Comparison of ENCODE assay signal across 19 cellular contexts in the genomic region with DNA sequence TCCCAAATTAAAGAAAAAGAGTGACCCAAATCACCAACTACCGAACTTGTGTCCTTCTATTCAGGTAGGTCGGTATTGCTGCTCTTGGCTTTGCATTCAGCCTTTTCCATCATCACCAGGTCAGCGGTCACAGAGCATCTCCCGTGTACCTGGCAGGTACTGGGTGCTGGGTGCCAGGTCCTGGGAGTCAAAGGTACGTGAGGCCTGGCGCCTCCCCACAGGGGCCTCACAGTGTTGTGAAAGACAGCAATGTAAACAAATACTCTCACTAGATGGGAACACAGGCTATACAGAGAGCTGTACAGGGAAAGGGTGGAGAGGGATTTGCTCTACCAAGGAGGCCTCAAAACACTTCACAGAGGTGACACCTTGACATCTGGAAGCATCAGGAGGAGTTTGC.
A peak's percentile ranks its signal among the peaks of the same experiment; 100 is the strongest.
DNase-seq lines count a peak whose midpoint lies in the region; ATAC-seq and TF ChIP-seq lines count a peak whose summit lies in the region.
"Had no signal": no experiment of that assay in that cellular context is flagged by ENCODE, and none has a peak within 500 bp of the region (broad histone marks: within the 10 kb centered on the region; RNA-seq: fewer than 3 reads in every experiment).

No MANE protein-coding gene starts in this region.

- H3K4me2 ChIP-seq in neural progenitor cell = no peak overlapping the region
- H3K4me2 ChIP-seq in OCI-LY7 (ENCODE audit: low read length) = no peak overlapping the region
- H3K4me2 ChIP-seq: BLaER1 treated with 17β-estradiol and CSF1 and Interleukin-3, amounts not matched to agents 10 nM and 100 nM; GM23338 had no signal

- no peaks in the 10 kb centered on the region for H3K9me3 ChIP-seq in liver (ENCODE audit: control insufficient read depth in 4 of 4, low read length in 3 of 4)
- no peaks in the 10 kb centered on the region for H3K9me3 ChIP-seq in neural progenitor cell (ENCODE audit: low read depth)
- no peaks in the 10 kb centered on the region for H3K9me3 ChIP-seq in OCI-LY7 (ENCODE audit: low read length)
- H3K9me3 ChIP-seq: BLaER1 treated with 17β-estradiol and CSF1 and Interleukin-3, amounts not matched to agents 10 nM and 100 nM had no signal

- H3K4me1 Mint-ChIP-seq in activated CD8-positive, alpha-beta T cell treated with anti-CD3 and anti-CD28 coated beads, Interleukin-2, amount 10 ng/mL, durations not matched to agents 7 days and 5 days (ENCODE audit: low read depth) = no peaks in the 10 kb centered on the region
- no peaks in the 10 kb centered on the region for H3K4me1 Mint-ChIP-seq in activated CD8-positive, alpha-beta T cell treated with anti-CD3 and anti-CD28 coated beads for 36 hours (ENCODE audit: low read depth)
- H3K4me1 Mint-ChIP-seq in neural progenitor cell = peaks cover 26% of the 10 kb centered on the region
- H3K4me1 Mint-ChIP-seq: CD4-positive, CD25-positive, alpha-beta regulatory T cell; CD8-positive, alpha-beta memory T cell had no signal

- H3K27ac ChIP-seq in liver (ENCODE audit: low read depth in 1 of 2, low read length in 2 of 2) = no peak overlapping the region
- no peak overlapping the region for H3K27ac ChIP-seq in neural progenitor cell
- H3K27ac ChIP-seq in OCI-LY7 (ENCODE audit: low read depth, low read length, poor library complexity, severe bottlenecking) = no peak overlapping the region
- H3K27ac ChIP-seq: BLaER1 treated with 17β-estradiol and CSF1 and Interleukin-3, amounts not matched to agents 10 nM and 100 nM had no signal

- peaks cover 4% of the 10 kb centered on the region for H3F3A ChIP-seq in neural progenitor cell (ENCODE audit: low read depth)

- peak; percentile 17 for DNase-seq in activated CD8-positive, alpha-beta T cell treated with anti-CD3 and anti-CD28 coated beads, Interleukin-2, amount 10 ng/mL, durations not matched to agents 7 days and 5 days
- no peak for DNase-seq in activated CD8-positive, alpha-beta T cell treated with anti-CD3 and anti-CD28 coated beads for 36 hours
- DNase-seq in neural progenitor cell (ENCODE audit: low spot score) (no peak), OCI-M1 (lab: John Stamatoyannopoulos, UW) (no peak), KBM-7 (no peak), OCI-LY7 (ENCODE audit: low spot score) (no peak)
- DNase-seq: CD4-positive, CD25-positive, alpha-beta regulatory T cell; CD8-positive, alpha-beta memory T cell; COR-L47; DMS 273 treated with DMSO at 0.1 percent for 48 hours; DMS79; GDM1; H7; HFFc6 had no signal

- 32% methylated on average over 6 of the region's 6 CpGs for WGBS in liver

- no peaks in the 10 kb centered on the region for H3K9me2 ChIP-seq in OCI-LY7 (ENCODE audit: insufficient read depth, low read length)

- TF ChIP-seq CTCF in activated CD8-positive, alpha-beta T cell treated with anti-CD3 and anti-CD28 coated beads for 36 hours (IDR thresholded peaks at IDR 0.05) = no peak
- TF ChIP-seq CTCF in liver (IDR thresholded peaks at IDR 0.05; ENCODE audit: low read depth, low read length, missing input control) (no peak), neural progenitor cell (IDR thresholded peaks at IDR 0.05) (no peak), OCI-LY7 (conservative IDR thresholded peaks at IDR 0.05; ENCODE audit: low read length) (no peak)

- CTCF ChIA-PET in activated CD8-positive, alpha-beta T cell treated with anti-CD3 and anti-CD28 coated beads, Interleukin-2, amount 10 ng/mL, durations not matched to agents 7 days and 5 days (lab: Charles Lee) = no interaction called here
- CTCF ChIA-PET in activated CD8-positive, alpha-beta T cell treated with anti-CD3 and anti-CD28 coated beads for 36 hours (lab: Charles Lee) = no interaction called here
- CTCF ChIA-PET in OCI-LY7 (lab: Charles Lee; ENCODE audit: unreplicated experiment) = no interaction called here

- in situ Hi-C loops in KBM-7 (cut with MboI; ENCODE audit: low pct_unique_long_range_greater_than_20kb, low sequenced_read_pairs) = loop anchor here (25.0 kb wide), 1 partner anchor 652 kb away; no protein-coding TSS in a partner anchor

- no peak overlapping the region for H3K27ac Mint-ChIP-seq in activated CD8-positive, alpha-beta T cell treated with anti-CD3 and anti-CD28 coated beads, Interleukin-2, amount 10 ng/mL, durations not matched to agents 7 days and 5 days
- no peak overlapping the region for H3K27ac Mint-ChIP-seq in activated CD8-positive, alpha-beta T cell treated with anti-CD3 and anti-CD28 coated beads for 36 hours
- peak overlapping the region; percentile 60 for H3K27ac Mint-ChIP-seq in neural progenitor cell
- H3K27ac Mint-ChIP-seq: B cell; CD4-positive, CD25-positive, alpha-beta regulatory T cell; CD8-positive, alpha-beta memory T cell; GM23338; HFFc6 had no signal

- H3K9me3 Mint-ChIP-seq in activated CD8-positive, alpha-beta T cell treated with anti-CD3 and anti-CD28 coated beads, Interleukin-2, amount 10 ng/mL, durations not matched to agents 7 days and 5 days (ENCODE audit: insufficient read depth) = no peaks in the 10 kb centered on the region
- no peaks in the 10 kb centered on the region for H3K9me3 Mint-ChIP-seq in activated CD8-positive, alpha-beta T cell treated with anti-CD3 and anti-CD28 coated beads for 36 hours
- peaks cover 10% of the 10 kb centered on the region for H3K9me3 Mint-ChIP-seq in neural progenitor cell
- H3K9me3 Mint-ChIP-seq: CD8-positive, alpha-beta memory T cell; GM23338 had no signal

- H3K36me3 ChIP-seq in liver (ENCODE audit: control insufficient read depth in 4 of 4, insufficient read depth in 3 of 4, low read depth in 1 of 4, low read length in 3 of 4) (no peaks in the 10 kb centered on the region), neural progenitor cell (no peaks in the 10 kb centered on the region), OCI-LY7 (ENCODE audit: insufficient read depth, low read length) (no peaks in the 10 kb centered on the region)
- H3K36me3 ChIP-seq: BLaER1 treated with 17β-estradiol and CSF1 and Interleukin-3, amounts not matched to agents 10 nM and 100 nM had no signal

- POLR2A ChIA-PET in activated CD8-positive, alpha-beta T cell treated with anti-CD3 and anti-CD28 coated beads, Interleukin-2, amount 10 ng/mL, durations not matched to agents 7 days and 5 days (lab: Charles Lee) = no interaction called here
- POLR2A ChIA-PET in activated CD8-positive, alpha-beta T cell treated with anti-CD3 and anti-CD28 coated beads for 36 hours (lab: Charles Lee) = no interaction called here
- POLR2A ChIA-PET in OCI-LY7 (lab: Charles Lee) = no interaction called here

- peaks cover 10% of the 10 kb centered on the region for H3K27me3 Mint-ChIP-seq in activated CD8-positive, alpha-beta T cell treated with anti-CD3 and anti-CD28 coated beads, Interleukin-2, amount 10 ng/mL, durations not matched to agents 7 days and 5 days (ENCODE audit: low read depth)
- no peaks in the 10 kb centered on the region for H3K27me3 Mint-ChIP-seq in activated CD8-positive, alpha-beta T cell treated with anti-CD3 and anti-CD28 coated beads for 36 hours
- peaks cover 7% of the 10 kb centered on the region for H3K27me3 Mint-ChIP-seq in neural progenitor cell (ENCODE audit: insufficient read depth, low read depth)
- H3K27me3 Mint-ChIP-seq: B cell had no signal

- peak; percentile 40 to 56 for TF ChIP-seq RAD21 in liver (IDR thresholded peaks at IDR 0.05)

- no peaks in the 10 kb centered on the region for H3K27me3 ChIP-seq in liver (ENCODE audit: control insufficient read depth in 4 of 4, insufficient read depth in 4 of 4, low read length in 3 of 4)
- H3K27me3 ChIP-seq in neural progenitor cell = no peaks in the 10 kb centered on the region
- H3K27me3 ChIP-seq: BLaER1 treated with 17β-estradiol and CSF1 and Interleukin-3, amounts not matched to agents 10 nM and 100 nM had no signal

- intact Hi-C loops in activated CD8-positive, alpha-beta T cell treated with anti-CD3 and anti-CD28 coated beads for 36 hours (cut with micrococcal nuclease) = no loop called here
- intact Hi-C loops in OCI-LY7 (cut with micrococcal nuclease; ENCODE audit: unreplicated experiment) = no loop called here

- H3K36me3 Mint-ChIP-seq in activated CD8-positive, alpha-beta T cell treated with anti-CD3 and anti-CD28 coated beads, Interleukin-2, amount 10 ng/mL, durations not matched to agents 7 days and 5 days (ENCODE audit: low read depth) = no peaks in the 10 kb centered on the region
- H3K36me3 Mint-ChIP-seq in activated CD8-positive, alpha-beta T cell treated with anti-CD3 and anti-CD28 coated beads for 36 hours (ENCODE audit: low read depth) = no peaks in the 10 kb centered on the region
- H3K36me3 Mint-ChIP-seq in neural progenitor cell = peaks cover 65% of the 10 kb centered on the region

- ATAC-seq in activated CD8-positive, alpha-beta T cell treated with anti-CD3 and anti-CD28 coated beads, Interleukin-2, amount 10 ng/mL, durations not matched to agents 7 days and 5 days = no peak
- ATAC-seq in activated CD8-positive, alpha-beta T cell treated with anti-CD3 and anti-CD28 coated beads for 36 hours = no peak
- ATAC-seq: HCT116 had no signal

- peaks cover 2 to 10% (median 6%) of the 10 kb centered on the region in 4 donors for H3K4me1 ChIP-seq in liver (ENCODE audit: control insufficient read depth in 4 of 4, insufficient read depth in 4 of 4, low read length in 3 of 4)
- H3K4me1 ChIP-seq in neural progenitor cell = no peaks in the 10 kb centered on the region
- H3K4me1 ChIP-seq in OCI-LY7 (ENCODE audit: insufficient read depth, low read length, poor library complexity, severe bottlenecking) = peaks cover 17% of the 10 kb centered on the region

- H3K4me3 ChIP-seq in liver (ENCODE audit: low read depth in 1 of 3, low read length in 3 of 3) (no peak overlapping the region), neural progenitor cell (no peak overlapping the region), OCI-LY7 (ENCODE audit: low read depth, low read length, poor library complexity, severe bottlenecking) (no peak overlapping the region)
- H3K4me3 ChIP-seq: BLaER1 treated with 17β-estradiol and CSF1 and Interleukin-3, amounts not matched to agents 10 nM and 100 nM; GM23338 had no signal

- no peak overlapping the region for H3K4me3 Mint-ChIP-seq in activated CD8-positive, alpha-beta T cell treated with anti-CD3 and anti-CD28 coated beads, Interleukin-2, amount 10 ng/mL, durations not matched to agents 7 days and 5 days
- H3K4me3 Mint-ChIP-seq in activated CD8-positive, alpha-beta T cell treated with anti-CD3 and anti-CD28 coated beads for 36 hours = no peak overlapping the region
- H3K4me3 Mint-ChIP-seq in neural progenitor cell = no peak overlapping the region
- H3K4me3 Mint-ChIP-seq: B cell; CD4-positive, CD25-positive, alpha-beta regulatory T cell; CD8-positive, alpha-beta memory T cell; GM23338; HFFc6 had no signal

- H2AFZ ChIP-seq in neural progenitor cell (replicated peaks) (no peak overlapping the region), OCI-LY7 (ENCODE audit: low read length) (no peak overlapping the region)
- H2AFZ ChIP-seq: GM23338 had no signal

- H3K9ac ChIP-seq in liver (ENCODE audit: low read depth in 1 of 2, low read length in 2 of 2) (no peak overlapping the region), neural progenitor cell (no peak overlapping the region)
- H3K9ac ChIP-seq: BLaER1 treated with 17β-estradiol and CSF1 and Interleukin-3, amounts not matched to agents 10 nM and 100 nM had no signal

- BruUV-seq in OCI-LY7 (replicated peaks; lab: Mats Ljungman, UMichigan) = no TSS peak

- H4K20me1 ChIP-seq in neural progenitor cell (ENCODE audit: low read depth) (no peaks in the 10 kb centered on the region), OCI-LY7 (ENCODE audit: insufficient read depth, low read length) (no peaks in the 10 kb centered on the region)
- H4K20me1 ChIP-seq: BLaER1 treated with 17β-estradiol and CSF1 and Interleukin-3, amounts not matched to agents 10 nM and 100 nM had no signal

- H3K79me2 ChIP-seq in neural progenitor cell (ENCODE audit: low read depth) = no peaks in the 10 kb centered on the region
- H3K79me2 ChIP-seq in OCI-LY7 (ENCODE audit: insufficient read depth, low read depth, low read length) = no peaks in the 10 kb centered on the region
